In the genomic region with DNA sequence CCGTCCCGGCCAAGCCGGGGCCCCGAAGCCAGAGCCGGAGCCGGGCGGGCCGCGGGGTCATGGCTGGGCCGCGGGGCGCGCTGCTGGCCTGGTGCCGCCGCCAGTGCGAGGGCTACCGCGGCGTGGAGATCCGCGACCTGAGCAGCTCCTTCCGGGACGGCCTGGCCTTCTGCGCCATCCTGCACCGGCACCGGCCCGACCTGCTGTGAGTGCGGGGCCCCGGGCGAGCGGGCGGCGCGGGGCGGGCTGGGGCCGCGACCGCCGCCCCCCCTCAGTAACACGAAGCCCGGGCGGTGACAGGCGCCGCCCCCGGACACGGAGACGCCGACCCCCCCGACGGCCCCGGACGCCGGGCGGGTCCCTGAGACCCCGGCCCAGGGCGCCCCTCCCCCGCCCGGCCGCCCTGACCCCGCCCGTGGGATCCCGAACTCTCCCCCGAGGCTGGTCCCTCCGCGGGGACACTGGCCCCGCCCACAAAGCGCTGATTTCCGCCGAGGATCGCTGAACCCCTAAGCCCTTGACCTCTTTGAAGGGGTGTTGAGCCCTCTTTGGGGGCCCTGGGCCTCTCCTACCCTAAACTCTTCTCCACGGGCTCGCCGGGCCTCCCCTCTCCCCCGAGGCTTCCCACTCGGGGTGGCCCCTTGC, we compare ENCODE assay signal across 6 cellular contexts. TPM values are rescaled to one million over a fixed set of nuclear protein-coding genes. Genes with fewer than 3 reads are reported as not detected.
A peak's percentile ranks its signal among the peaks of the same experiment; 100 is the strongest.
DNase-seq lines count a peak whose midpoint lies in the region; ATAC-seq and FAIRE-seq lines count a peak whose summit lies in the region.

No MANE protein-coding gene starts in this region.

- H3K4me3 ChIP-seq in SJCRH30 (peak overlapping the region; percentile 68), endocrine pancreas (ENCODE audit: control insufficient read depth, insufficient read depth, low read length) (peak overlapping the region; percentile 22), small intestine (ENCODE audit: low read depth in 1 of 2, low read length in 2 of 2) (peak overlapping the region; percentile 91 to 97)

- no peak for FAIRE-seq in small intestine (lab: Jason Lieb, UNC)

- H3K9ac ChIP-seq in endocrine pancreas (ENCODE audit: control insufficient read depth, insufficient read depth, low read length), result peak overlapping the region; percentile 74

- H3K4me1 ChIP-seq in SJCRH30 (peaks cover 37% of the 10 kb centered on the region), endocrine pancreas (ENCODE audit: control insufficient read depth, insufficient read depth, low read length) (no peaks in the 10 kb centered on the region), small intestine (ENCODE audit: control insufficient read depth in 2 of 2, insufficient read depth in 1 of 2, low read depth in 1 of 2, low read length in 1 of 2) (no peaks in the 10 kb centered on the region)

- peak; percentile 33 for ATAC-seq in GM21515 (IDR thresholded peaks at IDR 0.05; ENCODE audit: unreplicated experiment)

- H3K36me3 ChIP-seq in SJCRH30 (no peaks in the 10 kb centered on the region), endocrine pancreas (ENCODE audit: control insufficient read depth, insufficient read depth, low read length) (no peaks in the 10 kb centered on the region), small intestine (ENCODE audit: control insufficient read depth in 2 of 2, insufficient read depth in 2 of 2, low read length in 2 of 2) (no peaks in the 10 kb centered on the region)

- H3K27ac ChIP-seq in SJCRH30, result no peak overlapping the region
- peak overlapping the region; percentile 77 to 82 for H3K27ac ChIP-seq in small intestine (ENCODE audit: low read depth in 1 of 2, low read length in 1 of 2)

- DNase-seq in SJCRH30 (peak; percentile 24 to 39), small intestine (no peak), A172 (ENCODE audit: low spot score) (no peak), Kasumi-1 (lab: John Stamatoyannopoulos, UW) (no peak)

- H3K9me3 ChIP-seq in SJCRH30 (replicated peaks) (no peaks in the 10 kb centered on the region), endocrine pancreas (ENCODE audit: control insufficient read depth, low read length) (no peaks in the 10 kb centered on the region), small intestine (ENCODE audit: control insufficient read depth, low read depth) (no peaks in the 10 kb centered on the region)

- H3K27me3 ChIP-seq in SJCRH30, result no peaks in the 10 kb centered on the region
- no peaks in the 10 kb centered on the region for H3K27me3 ChIP-seq in endocrine pancreas (ENCODE audit: control insufficient read depth, insufficient read depth, low read length)
- H3K27me3 ChIP-seq in small intestine (ENCODE audit: control insufficient read depth in 2 of 2, insufficient read depth in 2 of 2, low read length in 2 of 2), result no peaks in the 10 kb centered on the region

- 1 to 10% (median 1%) methylated on average over 9 to 75 of the region's 75 CpGs for WGBS in small intestine, 3 donors

RNA-seq across cellular contexts. Expression of gene MICALL1, which starts 0.4 kb away (rescaled TPM):
- 16.8 and 18.0 TPM in 2 replicates for total RNA-seq in SJCRH30 (2014; rRNA removed; shearing (Covaris generic))
- 10 to 100 TPM in 2 of 3 donors, 1 to 10 TPM in 1; 8.4 to 16.4 (median 10.3) TPM for polyA plus RNA-seq in small intestine
- 40.3 and 45.6 TPM in 2 replicates for total RNA-seq in A172 (2014; rRNA removed; shearing (Covaris generic))

RNA-seq across cellular contexts. Expression of gene C22orf23, which starts 46.9 kb away (rescaled TPM):
- not detected in 2 replicates for total RNA-seq in SJCRH30 (2014; rRNA removed; shearing (Covaris generic))
- under 1 TPM in 1 of 3 donors, not detected in 2; 0.24 TPM for polyA plus RNA-seq in small intestine
- total RNA-seq in A172 (2014; rRNA removed; shearing (Covaris generic)), result 0.10 TPM in 1 of 2 replicates, not detected in the other

RNA-seq across cellular contexts. Expression of gene POLR2F, which starts 47.0 kb away (rescaled TPM):
- total RNA-seq in SJCRH30 (2014; rRNA removed; shearing (Covaris generic)), result 121 and 122 TPM in 2 replicates
- polyA plus RNA-seq in small intestine, result 100 to 1,000 TPM; 102 to 146 (median 113) TPM
- total RNA-seq in A172 (2014; rRNA removed; shearing (Covaris generic)), result 53.1 and 68.1 TPM in 2 replicates

RNA-seq across cellular contexts. Expression of gene EIF3L, which starts 57.3 kb away (rescaled TPM):
- 647 and 707 TPM in 2 replicates for total RNA-seq in SJCRH30 (2014; rRNA removed; shearing (Covaris generic))
- 100 to 1,000 TPM; 176 to 381 (median 266) TPM for polyA plus RNA-seq in small intestine
- total RNA-seq in A172 (2014; rRNA removed; shearing (Covaris generic)), result 161 and 170 TPM in 2 replicates

Comparison
In these comparisons a context has a peak if more than half of its experiments do, and no peak if none do; other contexts are left out.
1. DNase-seq: peak in SJCRH30 (2 of 2); none in small intestine (single experiment), A172 (single experiment) and Kasumi-1 (0 of 2).
2. H3K4me3 ChIP-seq: peak in every context shown above with its lines; median percentile 94 in small intestine; 68 in SJCRH30; 22 in endocrine pancreas.